7 cellular contexts compared by ENCODE assay signal in the genomic region with DNA sequence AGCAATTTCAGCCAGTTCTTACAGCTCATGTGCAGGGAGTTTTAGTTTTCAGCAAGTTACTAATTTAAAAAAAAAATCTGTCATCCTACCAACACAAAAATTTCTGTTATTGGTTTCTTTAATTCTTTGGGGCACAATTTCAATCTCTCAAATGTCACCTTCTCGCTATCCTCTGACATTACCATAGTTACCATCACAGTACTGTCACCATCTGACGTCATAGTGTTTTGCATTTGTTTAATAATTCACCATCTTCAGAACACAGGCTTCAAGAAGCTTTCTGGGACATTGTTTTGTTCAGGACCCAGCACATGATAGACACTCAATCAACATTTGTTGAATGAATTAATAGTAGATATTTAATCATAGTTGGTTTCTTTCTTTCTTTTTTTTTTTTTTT.
"Had no signal": no experiment of that assay in that cellular context is flagged by ENCODE, and none has a peak within 500 bp of the region (broad histone marks: within the 10 kb centered on the region; RNA-seq: fewer than 3 reads in every experiment).

No MANE protein-coding gene starts in this region.

- H3K4me3 ChIP-seq: GM12878 had no signal

- FAIRE-seq: G401.6, GM12878, GM12892, GM18507, GM19239 had no signal

- DNase-seq: GDM1, GF-D8 had no signal
